In the genomic region with DNA sequence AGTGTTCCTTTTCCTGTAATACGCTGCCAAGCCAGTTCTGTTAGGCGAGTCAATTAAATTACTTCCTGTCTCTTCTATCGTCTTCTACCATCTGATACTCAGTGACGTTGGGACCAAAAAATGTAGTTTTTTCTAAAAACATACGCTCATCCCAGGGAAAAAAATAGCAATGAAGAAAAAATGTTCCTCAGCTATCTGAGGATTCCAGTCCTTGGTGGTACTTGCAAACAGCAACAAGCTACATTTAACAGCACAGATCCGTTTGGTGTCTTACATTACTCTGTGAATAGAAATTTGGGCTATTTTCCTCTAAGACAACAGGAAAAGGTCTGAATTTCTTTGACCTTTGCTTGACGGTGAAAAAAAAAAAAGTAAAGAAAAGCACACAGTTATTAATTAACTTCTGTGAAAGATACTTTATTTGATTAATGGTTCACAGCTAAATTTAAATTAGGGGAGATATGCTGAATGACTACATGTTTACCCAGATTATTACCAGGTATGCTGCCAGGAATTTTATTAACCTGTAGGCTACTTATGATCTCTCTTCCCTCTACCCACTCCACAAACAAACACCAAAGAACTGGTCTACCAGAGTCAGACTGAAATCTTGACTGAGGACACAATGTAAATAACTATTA, we compare ENCODE assay signal across 8 cellular contexts.
DNase-seq lines count a peak whose midpoint lies in the region; ATAC-seq, FAIRE-seq and TF ChIP-seq lines count a peak whose summit lies in the region.

No MANE protein-coding gene starts in this region.

- H3K27me3 ChIP-seq in pancreas = no peaks in the 10 kb centered on the region

- TF ChIP-seq CTCF in pancreas (IDR thresholded peaks at IDR 0.05) = no peak

- peak overlapping the region; percentile 9 to 80 (median 66) for H3K27ac ChIP-seq in pancreas

- FAIRE-seq in pancreas (lab: Jason Lieb, UNC) = no peak

- DNase-seq in dermis microvascular lymphatic vessel endothelial cell (ENCODE audit: low read depth in 2 of 2) (peak; percentile 65 to 93), pancreas (no peak), NK-92 (lab: John Stamatoyannopoulos, UW; ENCODE audit: unreplicated experiment) (no peak), COR-L47 (lab: John Stamatoyannopoulos, UW) (no peak), DMS114 treated with DMSO at 0.1 percent for 48 hours (lab: John Stamatoyannopoulos, UW; ENCODE audit: unreplicated experiment) (no peak), cerebellar nuclear complex (lab: John Stamatoyannopoulos, UW) (no peak)

- no peaks in the 10 kb centered on the region for H3K36me3 ChIP-seq in pancreas

- peak overlapping the region in 1 of 4 donors; percentile 10 for H3K4me3 ChIP-seq in pancreas

- peak; percentile 60 for ATAC-seq in GM18511 (IDR thresholded peaks at IDR 0.05; ENCODE audit: unreplicated experiment)
- ATAC-seq in HG03460 (IDR thresholded peaks at IDR 0.05; ENCODE audit: unreplicated experiment) = peak; percentile 48
- peak; percentile 47 to 72 (median 68) for ATAC-seq in pancreas

- H3K9me3 ChIP-seq in pancreas = no peaks in the 10 kb centered on the region

- peaks cover 28 to 54% (median 50%) of the 10 kb centered on the region in 3 donors for H3K4me1 ChIP-seq in pancreas

- WGBS in pancreas, 2 donors = 4% methylated on average over 7 of the region's 7 CpGs

- intact Hi-C loops in pancreas (cut with DNase I) = loop anchor here in 1 of 3 donors (10.0 kb wide), 1 partner anchor 326 kb away; no protein-coding TSS in a partner anchor

Comparison
In these comparisons a context has a peak if more than half of its experiments do, and no peak if none do; other contexts are left out.
1. DNase-seq: peak in dermis microvascular lymphatic vessel endothelial cell (2 of 2); none in pancreas (0 of 6), NK-92 (single experiment), COR-L47 (single experiment), DMS114 treated with DMSO at 0.1 percent for 48 hours (single experiment) and cerebellar nuclear complex (0 of 2).
2. Peak in every context shown above with its lines, with median percentiles within 50 percentile points of each other: ATAC-seq.